1 cellular context compared by ENCODE assay signal in genomic region chr19:44141191-44142013, GRCh38.
TF ChIP-seq lines count a peak whose summit lies in the region.

Gene ZNF234, plus strand, starts transcription at chr19:44141554. Its CDS starts 3,079 bp downstream, at chr19:44144633.

TF ChIP-seq in SK-N-SH, 30 proteins besides CTCF, POLR2A, EP300 and RAD21 (continued from another document):
- TF ChIP-seq EZH2phosphoT487 (IDR thresholded peaks at IDR 0.05; ENCODE audit: borderline replicate concordance, low read depth) (no peak), USF2 (IDR thresholded peaks at IDR 0.05; ENCODE audit: borderline replicate concordance, low read depth, low read length) (no peak), SIN3A (IDR thresholded peaks at IDR 0.05; ENCODE audit: borderline replicate concordance, low read depth, low read length) (0 out of 2 replicates have a peak, but pooled peaks have one; percentile 13), POLR2AphosphoS5 (IDR thresholded peaks at IDR 0.05; ENCODE audit: low read depth, low read length) (peak; percentile 73), YY1 (IDR thresholded peaks at IDR 0.05; ENCODE audit: low read depth) (peak; percentile 48), USF1 (IDR thresholded peaks at IDR 0.05; ENCODE audit: borderline replicate concordance, low read depth) (no peak), CHD2 (IDR thresholded peaks at IDR 0.05; ENCODE audit: low read length, partially characterized antibody) (peak; percentile 72), JUND (IDR thresholded peaks at IDR 0.05) (no peak), ELF1 (IDR thresholded peaks at IDR 0.05) (peak; percentile 92), TAF1 (IDR thresholded peaks at IDR 0.05; ENCODE audit: borderline replicate concordance, low read depth, low read length) (peak; percentile 41; the same call in 1 of the 2 replicates), MAX (IDR thresholded peaks at IDR 0.05; ENCODE audit: low read depth) (peak; percentile 54; the same call in 1 of the 2 replicates), TCF12 (IDR thresholded peaks at IDR 0.05) (peak; percentile 7; the same call in 1 of the 2 replicates), MEF2A (IDR thresholded peaks at IDR 0.05; ENCODE audit: borderline replicate concordance, low read depth) (no peak), FOXM1 (IDR thresholded peaks at IDR 0.05; ENCODE audit: low read depth) (no peak), TEAD4 (IDR thresholded peaks at IDR 0.05; ENCODE audit: borderline replicate concordance, insufficient read depth) (no peak), RFX5 (IDR thresholded peaks at IDR 0.05; ENCODE audit: low read length) (no peak), GATA2 (CRISPR knock-in tag; IDR thresholded peaks at IDR 0.05) (no peak), MXI1 (IDR thresholded peaks at IDR 0.05; ENCODE audit: low read depth, low read length) (peak; percentile 90), NRF1 (IDR thresholded peaks at IDR 0.05; ENCODE audit: low read depth, low read length) (0 out of 2 replicates have a peak, but pooled peaks have one; percentile 15)
